ENCODE assay signal across 1 cellular context in the genomic region with DNA sequence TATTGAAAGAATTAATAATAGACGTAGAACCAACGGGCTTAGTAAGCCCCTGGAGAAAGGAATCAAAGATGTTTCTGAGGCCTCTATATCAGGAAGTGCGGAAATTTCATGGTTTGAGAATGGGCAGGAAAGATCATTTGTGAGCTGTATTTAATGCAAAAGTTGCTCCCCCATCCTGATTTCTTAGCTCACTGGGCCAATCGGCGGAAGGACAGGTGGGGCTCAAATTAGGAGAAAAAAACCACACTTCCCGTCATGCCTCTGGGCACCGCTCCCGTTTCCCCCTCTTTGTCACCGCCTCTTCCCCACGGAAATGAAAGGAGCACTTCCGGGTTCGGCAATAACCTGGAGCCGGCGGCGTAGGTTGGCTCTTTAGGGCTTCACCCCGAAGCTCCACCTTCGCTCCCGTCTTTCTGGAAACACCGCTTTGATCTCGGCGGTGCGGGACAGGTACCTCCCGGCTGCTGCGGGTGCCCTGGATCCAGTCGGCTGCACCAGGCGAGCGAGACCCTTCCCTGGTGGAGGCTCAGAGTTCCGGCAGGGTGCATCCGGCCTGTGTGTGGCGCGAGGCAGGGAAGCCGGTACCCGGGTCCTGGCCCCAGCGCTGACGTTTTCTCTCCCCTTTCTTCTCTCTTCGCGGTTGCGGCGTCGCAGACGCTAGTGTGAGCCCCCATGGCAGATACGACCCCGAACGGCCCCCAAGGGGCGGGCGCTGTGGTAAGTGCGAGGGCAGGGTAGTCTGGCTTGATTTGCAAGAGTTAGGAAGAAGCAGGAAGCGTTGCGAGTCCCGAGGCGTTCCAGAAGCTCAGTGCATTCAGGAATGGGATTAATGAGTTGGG.
TF ChIP-seq lines count a peak whose summit lies in the region.

A gene with protein sequence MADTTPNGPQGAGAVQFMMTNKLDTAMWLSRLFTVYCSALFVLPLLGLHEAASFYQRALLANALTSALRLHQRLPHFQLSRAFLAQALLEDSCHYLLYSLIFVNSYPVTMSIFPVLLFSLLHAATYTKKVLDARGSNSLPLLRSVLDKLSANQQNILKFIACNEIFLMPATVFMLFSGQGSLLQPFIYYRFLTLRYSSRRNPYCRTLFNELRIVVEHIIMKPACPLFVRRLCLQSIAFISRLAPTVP (plus strand): TSS at position 617 of the 839 bp plus-strand sequence. CDS start 56 bp downstream, at position 673.

TF ChIP-seq in HepG2, 621 proteins besides CTCF, POLR2A, EP300 and RAD21 (continued from another document and continues in another):
- TF ChIP-seq, protein P1, sequence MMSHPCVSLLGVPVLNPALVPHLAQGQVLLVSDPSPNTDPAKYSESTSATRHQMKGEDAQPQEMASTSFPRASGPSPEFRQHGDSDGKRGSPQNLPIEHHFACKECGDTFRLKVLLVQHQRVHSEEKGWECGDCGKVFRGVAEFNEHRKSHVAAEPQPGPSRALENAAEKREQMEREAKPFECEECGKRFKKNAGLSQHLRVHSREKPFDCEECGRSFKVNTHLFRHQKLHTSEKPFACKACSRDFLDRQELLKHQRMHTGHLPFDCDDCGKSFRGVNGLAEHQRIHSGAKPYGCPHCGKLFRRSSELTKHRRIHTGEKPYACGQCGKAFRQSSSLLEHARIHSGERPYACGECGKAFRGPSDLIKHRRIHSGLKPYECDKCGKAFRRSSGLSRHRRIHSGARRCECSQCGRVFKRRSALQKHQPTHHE (CRISPR knock-in tag; IDR thresholded peaks at IDR 0.05; ENCODE audit: borderline replicate concordance): no peak
- no peak for TF ChIP-seq HNF4A (CRISPR knock-in tag; IDR thresholded peaks at IDR 0.05)
- peak; percentile 41; the same call in 1 of the 2 replicates for TF ChIP-seq ZNF331 (CRISPR knock-in tag; IDR thresholded peaks at IDR 0.05)
- 0 out of 2 replicates have a peak, but pooled peaks have one; percentile 44 for TF ChIP-seq NFIC (IDR thresholded peaks at IDR 0.05; ENCODE audit: low read length)
- TF ChIP-seq ZNF124 (CRISPR knock-in tag; IDR thresholded peaks at IDR 0.05): no peak
- TF ChIP-seq, protein P2, sequence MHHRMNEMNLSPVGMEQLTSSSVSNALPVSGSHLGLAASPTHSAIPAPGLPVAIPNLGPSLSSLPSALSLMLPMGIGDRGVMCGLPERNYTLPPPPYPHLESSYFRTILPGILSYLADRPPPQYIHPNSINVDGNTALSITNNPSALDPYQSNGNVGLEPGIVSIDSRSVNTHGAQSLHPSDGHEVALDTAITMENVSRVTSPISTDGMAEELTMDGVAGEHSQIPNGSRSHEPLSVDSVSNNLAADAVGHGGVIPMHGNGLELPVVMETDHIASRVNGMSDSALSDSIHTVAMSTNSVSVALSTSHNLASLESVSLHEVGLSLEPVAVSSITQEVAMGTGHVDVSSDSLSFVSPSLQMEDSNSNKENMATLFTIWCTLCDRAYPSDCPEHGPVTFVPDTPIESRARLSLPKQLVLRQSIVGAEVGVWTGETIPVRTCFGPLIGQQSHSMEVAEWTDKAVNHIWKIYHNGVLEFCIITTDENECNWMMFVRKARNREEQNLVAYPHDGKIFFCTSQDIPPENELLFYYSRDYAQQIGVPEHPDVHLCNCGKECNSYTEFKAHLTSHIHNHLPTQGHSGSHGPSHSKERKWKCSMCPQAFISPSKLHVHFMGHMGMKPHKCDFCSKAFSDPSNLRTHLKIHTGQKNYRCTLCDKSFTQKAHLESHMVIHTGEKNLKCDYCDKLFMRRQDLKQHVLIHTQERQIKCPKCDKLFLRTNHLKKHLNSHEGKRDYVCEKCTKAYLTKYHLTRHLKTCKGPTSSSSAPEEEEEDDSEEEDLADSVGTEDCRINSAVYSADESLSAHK (CRISPR knock-in tag; IDR thresholded peaks at IDR 0.05; ENCODE audit: borderline replicate concordance): no peak
- 0 out of 2 replicates have a peak, but pooled peaks have one; percentile 39 for TF ChIP-seq ZNF33B (CRISPR knock-in tag; IDR thresholded peaks at IDR 0.05)
- TF ChIP-seq, protein P3, sequence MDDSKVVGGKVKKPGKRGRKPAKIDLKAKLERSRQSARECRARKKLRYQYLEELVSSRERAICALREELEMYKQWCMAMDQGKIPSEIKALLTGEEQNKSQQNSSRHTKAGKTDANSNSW (CRISPR knock-in tag; IDR thresholded peaks at IDR 0.05; ENCODE audit: borderline replicate concordance): 0 out of 2 replicates have a peak, but pooled peaks have one; percentile 15
- TF ChIP-seq, protein P4, sequence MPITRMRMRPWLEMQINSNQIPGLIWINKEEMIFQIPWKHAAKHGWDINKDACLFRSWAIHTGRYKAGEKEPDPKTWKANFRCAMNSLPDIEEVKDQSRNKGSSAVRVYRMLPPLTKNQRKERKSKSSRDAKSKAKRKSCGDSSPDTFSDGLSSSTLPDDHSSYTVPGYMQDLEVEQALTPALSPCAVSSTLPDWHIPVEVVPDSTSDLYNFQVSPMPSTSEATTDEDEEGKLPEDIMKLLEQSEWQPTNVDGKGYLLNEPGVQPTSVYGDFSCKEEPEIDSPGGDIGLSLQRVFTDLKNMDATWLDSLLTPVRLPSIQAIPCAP (CRISPR knock-in tag; IDR thresholded peaks at IDR 0.05; ENCODE audit: low read depth): no peak
- TF ChIP-seq LCORL (IDR thresholded peaks at IDR 0.05): no peak
- TF ChIP-seq LCORL (CRISPR knock-in tag; IDR thresholded peaks at IDR 0.05): peak; percentile 48; the same call in 1 of the 2 replicates
- TF ChIP-seq, protein P5, sequence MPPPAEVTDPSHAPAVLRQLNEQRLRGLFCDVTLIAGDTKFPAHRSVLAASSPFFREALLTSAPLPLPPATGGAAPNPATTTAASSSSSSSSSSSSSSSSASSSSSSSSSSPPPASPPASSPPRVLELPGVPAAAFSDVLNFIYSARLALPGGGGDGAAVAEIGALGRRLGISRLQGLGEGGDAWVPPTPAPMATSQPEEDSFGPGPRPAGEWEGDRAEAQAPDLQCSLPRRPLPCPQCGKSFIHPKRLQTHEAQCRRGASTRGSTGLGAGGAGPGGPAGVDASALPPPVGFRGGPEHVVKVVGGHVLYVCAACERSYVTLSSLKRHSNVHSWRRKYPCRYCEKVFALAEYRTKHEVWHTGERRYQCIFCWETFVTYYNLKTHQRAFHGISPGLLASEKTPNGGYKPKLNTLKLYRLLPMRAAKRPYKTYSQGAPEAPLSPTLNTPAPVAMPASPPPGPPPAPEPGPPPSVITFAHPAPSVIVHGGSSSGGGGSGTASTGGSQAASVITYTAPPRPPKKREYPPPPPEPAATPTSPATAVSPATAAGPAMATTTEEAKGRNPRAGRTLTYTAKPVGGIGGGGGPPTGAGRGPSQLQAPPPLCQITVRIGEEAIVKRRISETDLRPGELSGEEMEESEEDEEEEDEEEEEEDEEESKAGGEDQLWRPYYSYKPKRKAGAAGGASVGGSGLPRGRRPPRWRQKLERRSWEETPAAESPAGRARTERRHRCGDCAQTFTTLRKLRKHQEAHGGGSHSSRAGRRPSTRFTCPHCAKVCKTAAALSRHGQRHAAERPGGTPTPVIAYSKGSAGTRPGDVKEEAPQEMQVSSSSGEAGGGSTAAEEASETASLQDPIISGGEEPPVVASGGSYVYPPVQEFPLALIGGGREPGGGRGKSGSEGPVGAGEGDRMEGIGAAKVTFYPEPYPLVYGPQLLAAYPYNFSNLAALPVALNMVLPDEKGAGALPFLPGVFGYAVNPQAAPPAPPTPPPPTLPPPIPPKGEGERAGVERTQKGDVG (CRISPR knock-in tag; IDR thresholded peaks at IDR 0.05; ENCODE audit: borderline replicate concordance): no peak
- TF ChIP-seq, protein P6, sequence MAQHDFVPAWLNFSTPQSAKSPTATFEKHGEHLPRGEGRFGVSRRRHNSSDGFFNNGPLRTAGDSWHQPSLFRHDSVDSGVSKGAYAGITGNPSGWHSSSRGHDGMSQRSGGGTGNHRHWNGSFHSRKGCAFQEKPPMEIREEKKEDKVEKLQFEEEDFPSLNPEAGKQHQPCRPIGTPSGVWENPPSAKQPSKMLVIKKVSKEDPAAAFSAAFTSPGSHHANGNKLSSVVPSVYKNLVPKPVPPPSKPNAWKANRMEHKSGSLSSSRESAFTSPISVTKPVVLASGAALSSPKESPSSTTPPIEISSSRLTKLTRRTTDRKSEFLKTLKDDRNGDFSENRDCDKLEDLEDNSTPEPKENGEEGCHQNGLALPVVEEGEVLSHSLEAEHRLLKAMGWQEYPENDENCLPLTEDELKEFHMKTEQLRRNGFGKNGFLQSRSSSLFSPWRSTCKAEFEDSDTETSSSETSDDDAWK (CRISPR knock-in tag; IDR thresholded peaks at IDR 0.05): no peak
- TF ChIP-seq ZNF17 (CRISPR knock-in tag; IDR thresholded peaks at IDR 0.05): no peak
- TF ChIP-seq, protein P7, sequence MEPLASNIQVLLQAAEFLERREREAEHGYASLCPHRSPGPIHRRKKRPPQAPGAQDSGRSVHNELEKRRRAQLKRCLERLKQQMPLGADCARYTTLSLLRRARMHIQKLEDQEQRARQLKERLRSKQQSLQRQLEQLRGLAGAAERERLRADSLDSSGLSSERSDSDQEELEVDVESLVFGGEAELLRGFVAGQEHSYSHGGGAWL (CRISPR knock-in tag; IDR thresholded peaks at IDR 0.05): 0 out of 2 replicates have a peak, but pooled peaks have one; percentile 44
- TF ChIP-seq, protein P8, sequence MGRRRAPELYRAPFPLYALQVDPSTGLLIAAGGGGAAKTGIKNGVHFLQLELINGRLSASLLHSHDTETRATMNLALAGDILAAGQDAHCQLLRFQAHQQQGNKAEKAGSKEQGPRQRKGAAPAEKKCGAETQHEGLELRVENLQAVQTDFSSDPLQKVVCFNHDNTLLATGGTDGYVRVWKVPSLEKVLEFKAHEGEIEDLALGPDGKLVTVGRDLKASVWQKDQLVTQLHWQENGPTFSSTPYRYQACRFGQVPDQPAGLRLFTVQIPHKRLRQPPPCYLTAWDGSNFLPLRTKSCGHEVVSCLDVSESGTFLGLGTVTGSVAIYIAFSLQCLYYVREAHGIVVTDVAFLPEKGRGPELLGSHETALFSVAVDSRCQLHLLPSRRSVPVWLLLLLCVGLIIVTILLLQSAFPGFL (CRISPR knock-in tag; IDR thresholded peaks at IDR 0.05): no peak
- TF ChIP-seq ZNF709 (CRISPR knock-in tag; IDR thresholded peaks at IDR 0.05): 0 out of 2 replicates have a peak, but pooled peaks have one; percentile 41
- TF ChIP-seq HNF4G (IDR thresholded peaks at IDR 0.05; ENCODE audit: borderline replicate concordance, low read depth, low read length): no peak
- no peak; the same call in 1 of the 2 replicates for TF ChIP-seq HNF4G (CRISPR knock-in tag; IDR thresholded peaks at IDR 0.05; ENCODE audit: borderline replicate concordance, low read depth)
- peak; percentile 52; the same call in 1 of the 2 replicates for TF ChIP-seq ZNF274 (CRISPR knock-in tag; IDR thresholded peaks at IDR 0.05)
- TF ChIP-seq RXRB (CRISPR knock-in tag; IDR thresholded peaks at IDR 0.05; ENCODE audit: borderline replicate concordance): no peak
- peak; percentile 55; the same call in 1 of the 2 replicates for TF ChIP-seq ZNF292 (CRISPR knock-in tag; IDR thresholded peaks at IDR 0.05; ENCODE audit: borderline replicate concordance, low read depth)
- TF ChIP-seq SP1 (IDR thresholded peaks at IDR 0.05): no peak
- TF ChIP-seq SP1 (CRISPR knock-in tag; IDR thresholded peaks at IDR 0.05): peak; percentile 59
- no peak for TF ChIP-seq ZSCAN31 (CRISPR knock-in tag; IDR thresholded peaks at IDR 0.05; ENCODE audit: low read depth)
- TF ChIP-seq SRF (IDR thresholded peaks at IDR 0.05; ENCODE audit: low read depth, low read length): no peak
- no peak for TF ChIP-seq PAF1 (CRISPR knock-in tag; IDR thresholded peaks at IDR 0.05)
- TF ChIP-seq PHF20 (CRISPR knock-in tag; IDR thresholded peaks at IDR 0.05): peak; percentile 86
- peak; percentile 81 for TF ChIP-seq ZFP90 (CRISPR knock-in tag; IDR thresholded peaks at IDR 0.05; ENCODE audit: borderline replicate concordance)
- no peak; the same call in 1 of the 2 replicates for TF ChIP-seq NFKB2 (CRISPR knock-in tag; IDR thresholded peaks at IDR 0.05; ENCODE audit: borderline replicate concordance)
- no peak for TF ChIP-seq TCF12 (IDR thresholded peaks at IDR 0.05)
- TF ChIP-seq TCF12 (CRISPR knock-in tag; IDR thresholded peaks at IDR 0.05): no peak
- TF ChIP-seq MBD4 (IDR thresholded peaks at IDR 0.05; ENCODE audit: borderline replicate concordance, low read length): no peak
- peak; percentile 82; the same call in 1 of the 2 replicates for TF ChIP-seq MAZ (IDR thresholded peaks at IDR 0.05; ENCODE audit: borderline replicate concordance, low read depth, low read length)
- peak; percentile 67 for TF ChIP-seq MAZ (CRISPR knock-in tag; IDR thresholded peaks at IDR 0.05; ENCODE audit: low read depth)
- TF ChIP-seq ZNF644 (CRISPR knock-in tag; IDR thresholded peaks at IDR 0.05; ENCODE audit: low read depth): no peak
- TF ChIP-seq POLR2G (IDR thresholded peaks at IDR 0.05; ENCODE audit: low read depth, low read length): peak; percentile 86
- no peak for TF ChIP-seq ZNF781 (CRISPR knock-in tag; IDR thresholded peaks at IDR 0.05; ENCODE audit: borderline replicate concordance, not compliant biosample characterization)
- no peak; the same call in 1 of the 2 replicates for TF ChIP-seq TSC22D2 (CRISPR knock-in tag; IDR thresholded peaks at IDR 0.05; ENCODE audit: borderline replicate concordance)
- TF ChIP-seq ZNF138 (CRISPR knock-in tag; IDR thresholded peaks at IDR 0.05; ENCODE audit: low read depth): no peak
- peak; percentile 92; the same call in 1 of the 2 replicates for TF ChIP-seq ELF4 (CRISPR knock-in tag; IDR thresholded peaks at IDR 0.05; ENCODE audit: borderline replicate concordance)
- TF ChIP-seq, protein P9, sequence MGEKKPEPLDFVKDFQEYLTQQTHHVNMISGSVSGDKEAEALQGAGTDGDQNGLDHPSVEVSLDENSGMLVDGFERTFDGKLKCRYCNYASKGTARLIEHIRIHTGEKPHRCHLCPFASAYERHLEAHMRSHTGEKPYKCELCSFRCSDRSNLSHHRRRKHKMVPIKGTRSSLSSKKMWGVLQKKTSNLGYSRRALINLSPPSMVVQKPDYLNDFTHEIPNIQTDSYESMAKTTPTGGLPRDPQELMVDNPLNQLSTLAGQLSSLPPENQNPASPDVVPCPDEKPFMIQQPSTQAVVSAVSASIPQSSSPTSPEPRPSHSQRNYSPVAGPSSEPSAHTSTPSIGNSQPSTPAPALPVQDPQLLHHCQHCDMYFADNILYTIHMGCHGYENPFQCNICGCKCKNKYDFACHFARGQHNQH (CRISPR knock-in tag; IDR thresholded peaks at IDR 0.05): no peak; the same call in 1 of the 2 replicates
- TF ChIP-seq ZC3H13 (CRISPR knock-in tag; IDR thresholded peaks at IDR 0.05): no peak; the same call in 1 of the 2 replicates
